Comparison of ENCODE assay signal across 8 cellular contexts in genomic region chr1:182029002-182029378, GRCh38. TPM values are rescaled to one million over a fixed set of nuclear protein-coding genes. Genes with fewer than 3 reads are reported as not detected.
A peak's percentile ranks its signal among the peaks of the same experiment; 100 is the strongest.
DNase-seq lines count a peak whose midpoint lies in the region; ATAC-seq and TF ChIP-seq lines count a peak whose summit lies in the region.

No MANE protein-coding gene starts in this region.

- no peaks in the 10 kb centered on the region for H3K36me3 Mint-ChIP-seq in CD14-positive monocyte
- peaks cover 7% of the 10 kb centered on the region for H3K36me3 Mint-ChIP-seq in effector memory CD8-positive, alpha-beta T cell (ENCODE audit: insufficient read depth)

- no peaks in the 10 kb centered on the region for H3K9me3 Mint-ChIP-seq in CD14-positive monocyte
- H3K9me3 Mint-ChIP-seq in effector memory CD8-positive, alpha-beta T cell: no peaks in the 10 kb centered on the region

- H3K9me3 ChIP-seq in MM.1S (replicated peaks; ENCODE audit: insufficient read depth, low read length) (no peaks in the 10 kb centered on the region), neuron (ENCODE audit: low read length) (no peaks in the 10 kb centered on the region)

- peak overlapping the region; percentile 88 to 96 (median 92) for H3K27ac Mint-ChIP-seq in CD14-positive monocyte
- H3K27ac Mint-ChIP-seq in effector memory CD8-positive, alpha-beta T cell: peak overlapping the region; percentile 76 to 97

- peak overlapping the region; percentile 84 for H3K4me2 ChIP-seq in MM.1S (ENCODE audit: low read depth, low read length)

- peak overlapping the region; percentile 53; the same call in 1 of the 2 replicates for H3K27ac ChIP-seq in MM.1S (ENCODE audit: low read length)

- H3K4me3 ChIP-seq in MM.1S (ENCODE audit: low read length) (peak overlapping the region; percentile 71), neuron (ENCODE audit: low read length) (peak overlapping the region; percentile 96)

- H3K36me3 ChIP-seq in MM.1S (replicated peaks; ENCODE audit: insufficient read depth, low read length) (no peaks in the 10 kb centered on the region), neuron (ENCODE audit: insufficient read depth, low read length) (no peaks in the 10 kb centered on the region)

- H3K4me1 ChIP-seq in MM.1S (ENCODE audit: low read length): peaks cover 12% of the 10 kb centered on the region
- peaks cover 10% of the 10 kb centered on the region for H3K4me1 ChIP-seq in neuron (ENCODE audit: insufficient read depth, low read length)

- intact Hi-C loops in CD14-positive monocyte (cut with micrococcal nuclease): no loop called here

- no peaks in the 10 kb centered on the region for H4K20me1 ChIP-seq in MM.1S (ENCODE audit: insufficient read depth, low read length)

- H3K27me3 ChIP-seq in MM.1S (replicated peaks; ENCODE audit: insufficient read depth, low read length) (no peaks in the 10 kb centered on the region), neuron (ENCODE audit: insufficient read depth, low read length) (no peaks in the 10 kb centered on the region)

- peak overlapping the region; percentile 90 to 100 for H3K4me3 Mint-ChIP-seq in CD14-positive monocyte
- peak overlapping the region; percentile 83 to 95 for H3K4me3 Mint-ChIP-seq in effector memory CD8-positive, alpha-beta T cell

- H3K27me3 Mint-ChIP-seq in CD14-positive monocyte (ENCODE audit: low read depth in 3 of 3): peaks cover 1 to 7% (median 7%) of the 10 kb centered on the region in 3 donors
- no peaks in the 10 kb centered on the region for H3K27me3 Mint-ChIP-seq in effector memory CD8-positive, alpha-beta T cell

- peak overlapping the region; percentile 51; the same call in 1 of the 2 replicates for H3K9ac ChIP-seq in MM.1S (ENCODE audit: low read length)

- H3K4me1 Mint-ChIP-seq in CD14-positive monocyte: peaks cover 11% of the 10 kb centered on the region
- peaks cover 7 to 11% of the 10 kb centered on the region in 2 donors for H3K4me1 Mint-ChIP-seq in effector memory CD8-positive, alpha-beta T cell (ENCODE audit: low read depth in 2 of 2)

- DNase-seq in CD14-positive monocyte (ENCODE audit: low spot score): no peak
- no peak for DNase-seq in MM.1S
- DNase-seq in effector memory CD8-positive, alpha-beta T cell: no peak
- no peak for DNase-seq in ecto neural progenitor cell (ENCODE audit: low spot score)

- no peak for ATAC-seq in effector memory CD8-positive, alpha-beta T cell (replicated peaks)
- ATAC-seq in HG02623 (IDR thresholded peaks at IDR 0.05; ENCODE audit: unreplicated experiment): no peak
- no peak for ATAC-seq in GM18873 (IDR thresholded peaks at IDR 0.05; ENCODE audit: low FRiP score, unreplicated experiment)
- ATAC-seq in HG03280 (IDR thresholded peaks at IDR 0.05; ENCODE audit: unreplicated experiment): no peak

- peaks cover 8% of the 10 kb centered on the region for H3F3A ChIP-seq in MM.1S (ENCODE audit: insufficient read depth, low read length)

- no peaks in the 10 kb centered on the region; the same call in 1 of the 2 replicates for H3K79me2 ChIP-seq in MM.1S (ENCODE audit: low read length)

- TF ChIP-seq CTCF in CD14-positive monocyte (IDR thresholded peaks at IDR 0.05) (no peak), MM.1S (IDR thresholded peaks at IDR 0.05; ENCODE audit: low read length) (no peak)

- H2AFZ ChIP-seq in MM.1S (ENCODE audit: low read length) (peak overlapping the region; percentile 79), neuron (ENCODE audit: low read depth, low read length) (peak overlapping the region; percentile 100)

- H3K9me2 ChIP-seq in MM.1S (replicated peaks; ENCODE audit: insufficient read depth, low read length): no peaks in the 10 kb centered on the region

RNA-seq across cellular contexts. Expression of gene ZNF648, which starts 32.5 kb away (rescaled TPM):
- polyA plus RNA-seq in CD14-positive monocyte: not detected
